ENCODE assay signal across 1 cellular context in the genomic region with DNA sequence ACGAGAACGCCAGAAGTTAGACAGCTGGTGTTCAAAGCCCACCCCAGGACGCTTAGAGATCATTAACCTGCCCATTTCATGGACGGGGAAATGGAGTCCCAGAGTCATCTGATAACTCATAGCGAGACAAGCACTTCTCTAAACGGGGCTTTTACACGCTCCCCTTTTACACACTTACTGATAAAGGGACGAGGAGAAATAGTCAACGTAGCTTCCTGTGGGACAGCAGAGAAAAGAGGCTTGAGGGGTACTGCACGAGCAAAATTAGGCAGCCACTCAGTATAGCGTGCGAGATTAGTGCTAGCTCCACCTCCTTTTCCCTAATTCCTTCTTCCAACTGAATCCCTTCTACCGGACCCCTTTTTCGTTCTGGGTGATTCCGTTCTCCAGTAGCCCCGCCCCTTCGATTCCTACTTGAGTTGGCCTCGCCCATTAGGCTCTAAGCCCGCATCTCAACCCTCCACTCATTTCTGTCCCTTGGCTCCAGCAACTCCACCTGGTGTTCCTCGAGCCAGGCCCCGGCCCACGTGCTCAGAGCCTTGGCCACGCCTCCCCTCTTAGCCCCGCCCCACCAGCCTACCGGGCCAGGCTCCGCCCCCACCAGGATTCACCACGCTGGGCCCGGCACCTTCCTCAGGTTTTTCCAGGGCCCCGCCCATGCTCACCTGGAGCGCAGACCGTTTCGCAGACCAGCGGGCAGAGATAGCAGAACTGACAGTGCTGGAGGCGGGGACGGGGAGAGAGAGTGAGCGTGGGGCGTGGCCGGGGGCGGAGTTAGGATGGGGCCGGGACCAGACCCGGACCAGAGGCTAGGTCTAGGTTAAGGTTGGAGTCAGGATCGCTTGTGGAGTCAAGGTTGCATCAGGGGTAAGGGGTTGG.
TF ChIP-seq lines count a peak whose summit lies in the region.

No MANE protein-coding gene starts in this region.

TF ChIP-seq in GM12878, 131 proteins besides CTCF, POLR2A, EP300 and RAD21:
- TF ChIP-seq, protein P1, sequence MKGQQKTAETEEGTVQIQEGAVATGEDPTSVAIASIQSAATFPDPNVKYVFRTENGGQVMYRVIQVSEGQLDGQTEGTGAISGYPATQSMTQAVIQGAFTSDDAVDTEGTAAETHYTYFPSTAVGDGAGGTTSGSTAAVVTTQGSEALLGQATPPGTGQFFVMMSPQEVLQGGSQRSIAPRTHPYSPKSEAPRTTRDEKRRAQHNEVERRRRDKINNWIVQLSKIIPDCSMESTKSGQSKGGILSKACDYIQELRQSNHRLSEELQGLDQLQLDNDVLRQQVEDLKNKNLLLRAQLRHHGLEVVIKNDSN (IDR thresholded peaks at IDR 0.05; ENCODE audit: borderline replicate concordance, extremely low read length, insufficient read depth, low read depth, low read length), result peak; percentile 29
- TF ChIP-seq, protein P2, sequence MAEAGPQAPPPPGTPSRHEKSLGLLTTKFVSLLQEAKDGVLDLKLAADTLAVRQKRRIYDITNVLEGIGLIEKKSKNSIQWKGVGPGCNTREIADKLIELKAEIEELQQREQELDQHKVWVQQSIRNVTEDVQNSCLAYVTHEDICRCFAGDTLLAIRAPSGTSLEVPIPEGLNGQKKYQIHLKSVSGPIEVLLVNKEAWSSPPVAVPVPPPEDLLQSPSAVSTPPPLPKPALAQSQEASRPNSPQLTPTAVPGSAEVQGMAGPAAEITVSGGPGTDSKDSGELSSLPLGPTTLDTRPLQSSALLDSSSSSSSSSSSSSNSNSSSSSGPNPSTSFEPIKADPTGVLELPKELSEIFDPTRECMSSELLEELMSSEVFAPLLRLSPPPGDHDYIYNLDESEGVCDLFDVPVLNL (IDR thresholded peaks at IDR 0.05; ENCODE audit: low read depth, low read length), result no peak
- no peak for TF ChIP-seq MTA3 (IDR thresholded peaks at IDR 0.05; ENCODE audit: borderline replicate concordance, low read length)
